ENCODE assay signal across 30 cellular contexts in the genomic region with DNA sequence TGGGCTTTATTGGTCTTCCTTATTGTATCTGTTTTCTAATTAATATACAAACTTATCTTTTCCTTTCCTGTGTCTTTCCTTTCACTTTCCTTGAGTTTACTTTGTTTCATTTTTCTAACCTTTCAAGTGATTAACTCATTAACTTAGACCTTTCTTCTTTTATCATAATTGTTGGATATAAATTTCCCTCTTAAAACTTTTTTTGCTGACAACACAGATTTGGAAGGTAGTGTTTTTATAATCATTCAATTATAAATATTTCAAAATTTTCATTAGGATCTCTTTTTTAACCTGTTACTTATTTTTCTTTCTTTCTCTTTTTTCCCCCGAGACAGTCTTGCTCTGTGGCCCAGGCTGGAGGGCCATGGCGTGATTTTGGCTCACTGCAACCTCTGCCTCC.
"Had no signal": no experiment of that assay in that cellular context is flagged by ENCODE, and none has a peak within 500 bp of the region (broad histone marks: within the 10 kb centered on the region; RNA-seq: fewer than 3 reads in every experiment).

No MANE protein-coding gene starts in this region.

- H3K79me2 ChIP-seq: hepatocyte, parathyroid adenoma had no signal

- H3K27me3 ChIP-seq: hepatocyte, right atrium auricular region, testis, thyroid gland, upper lobe of left lung had no signal

- H3K9me3 ChIP-seq: lower lobe of right lung, neutrophil, right atrium auricular region, testis, thyroid gland, transverse colon, upper lobe of left lung had no signal

- H3K9ac ChIP-seq: neural progenitor cell, parathyroid adenoma had no signal

- ATAC-seq: heart right ventricle; left colon; left lung; lower lobe of right lung; natural killer cell; sciatic nerve; stimulated activated naive B cell treated with anti-CD40 and anti-IgM and Interleukin-4, amounts not matched to agents 10 μg/mL and 1 μg/mL and 100 μg/mL, for 72 hours; stimulated activated naive CD8-positive, alpha-beta T cell treated with anti-CD3 and anti-CD28 coated beads, Interleukin-15, Interleukin-2, amounts not matched to agents 100 U/mL and 50 U/mL, for 24 hours had no signal

- H3K27ac ChIP-seq: heart right ventricle, hepatocyte, left lung, lower lobe of right lung, neural progenitor cell, neutrophil, parathyroid adenoma, right atrium auricular region, skin epidermis, stomach, testis, thyroid gland, transverse colon, upper lobe of left lung had no signal

- H3K4me1 ChIP-seq: heart right ventricle, left lung, lower lobe of right lung, neural progenitor cell, parathyroid adenoma, right atrium auricular region, stomach, testis, thyroid gland, transverse colon, upper lobe of left lung had no signal

- FAIRE-seq: kidney, urothelium cell line had no signal

- H3K4me2 ChIP-seq: hepatocyte, neural progenitor cell had no signal

- H3K4me3 ChIP-seq: heart right ventricle, hepatocyte, left lung, lower lobe of right lung, neural progenitor cell, right atrium auricular region, skin epidermis, stomach, testis, thyroid gland, transverse colon, upper lobe of left lung had no signal

- H2AFZ ChIP-seq: hepatocyte, neural progenitor cell, parathyroid adenoma had no signal

- DNase-seq: heart right ventricle; kidney; left colon; left lung; lower lobe of right lung; mammary epithelial cell; mesenchymal stem cell; naive B cell; natural killer cell; nephron progenitor cell; occipital lobe; stimulated activated CD4-positive, alpha-beta T cell treated with anti-CD3 and anti-CD28 coated beads, Interleukin-12 subunit alpha, Interleukin-12 subunit beta, amount 100 ng/mL, for 4 hours; stimulated activated CD4-positive, alpha-beta T cell treated with anti-CD3 and anti-CD28 coated beads, Interleukin-15, amount 100 ng/mL, for 24 hours; stimulated activated CD4-positive, alpha-beta T cell treated with anti-CD3 and anti-CD28 coated beads, Interleukin-2, amount 100 ng/mL, for 24 hours; stimulated activated CD4-positive, alpha-beta T cell treated with anti-CD3 and anti-CD28 coated beads, Interleukin-4, amount 100 ng/mL, for 1 hour; stimulated activated naive B cell treated with anti-CD40 and anti-IgM and Interleukin-4, amounts not matched to agents 10 μg/mL and 1 μg/mL and 100 μg/mL, for 72 hours; stimulated activated naive CD8-positive, alpha-beta T cell treated with anti-CD3 and anti-CD28 coated beads, Interleukin-15, Interleukin-2, amounts not matched to agents 100 U/mL and 50 U/mL, for 24 hours; stomach; thyroid gland; transverse colon; upper lobe of left lung had no signal

- H3K36me3 ChIP-seq: heart right ventricle, left lung, lower lobe of right lung, neural progenitor cell, neutrophil, right atrium auricular region, stomach, thyroid gland, transverse colon, upper lobe of left lung had no signal
